Comparison of ENCODE assay signal across 32 cellular contexts in genomic region chr9:7166074-7166473, GRCh38.
"Had no signal": no experiment of that assay in that cellular context is flagged by ENCODE, and none has a peak within 500 bp of the region (broad histone marks: within the 10 kb centered on the region; RNA-seq: fewer than 3 reads in every experiment).

No MANE protein-coding gene starts in this region.

- H3K9me3 Mint-ChIP-seq: activated CD4-positive, alpha-beta memory T cell treated with anti-CD3 and anti-CD28 coated beads for 36 hours; activated CD4-positive, alpha-beta T cell treated with anti-CD3 and anti-CD28 coated beads, Interleukin-2, amount 10 ng/mL, durations not matched to agents 24 days and 14 days; activated naive CD4-positive, alpha-beta T cell treated with anti-CD3 and anti-CD28 coated beads, Interleukin-2, amount 10 ng/mL, durations not matched to agents 7 days and 5 days; activated naive CD4-positive, alpha-beta T cell treated with anti-CD3 and anti-CD28 coated beads, Interleukin-2, amount 50 U/mL, for 72 hours; activated naive CD8-positive, alpha-beta T cell treated with anti-CD3 and anti-CD28 coated beads, Interleukin-2, amount 10 ng/mL, durations not matched to agents 7 days and 5 days; activated T-helper 1 cell treated with anti-CD3 and anti-CD28 coated beads, Interleukin-12 subunit alpha, Interleukin-12 subunit beta, Interleukin-2, Interleukin-4 antibody, amounts not matched to agents 30 ng/mL and 10 ng/mL and 1 ng/mL, durations not matched to agents 14 hours and 24 hours and 36 hours; dendritic cell treated with granulocyte-macrophage colony-stimulating factor and Interleukin-4, amounts not matched to agents 40 ng/mL and 50 ng/mL, for 4 days; endodermal cell had no signal

- H3K4me1 Mint-ChIP-seq: activated CD4-positive, alpha-beta T cell treated with anti-CD3 and anti-CD28 coated beads for 36 hours; activated CD8-positive, alpha-beta memory T cell treated with anti-CD3 and anti-CD28 coated beads, Interleukin-2, amount 10 ng/mL, durations not matched to agents 7 days and 5 days; activated naive CD8-positive, alpha-beta T cell treated with anti-CD3 and anti-CD28 coated beads, Interleukin-2, amount 10 ng/mL, durations not matched to agents 7 days and 5 days had no signal

- H3K9me3 ChIP-seq: esophagus squamous epithelium, gastroesophageal sphincter had no signal

- ATAC-seq: activated CD4-positive, alpha-beta T cell treated with anti-CD3 and anti-CD28 coated beads for 36 hours; activated CD8-positive, alpha-beta memory T cell treated with anti-CD3 and anti-CD28 coated beads, Interleukin-2, amount 10 ng/mL, durations not matched to agents 7 days and 5 days; activated CD8-positive, alpha-beta T cell treated with anti-CD3 and anti-CD28 coated beads, Interleukin-2, amount 10 ng/mL, durations not matched to agents 7 days and 5 days; activated naive CD4-positive, alpha-beta T cell treated with anti-CD3 and anti-CD28 coated beads, Interleukin-2, amount 50 U/mL, for 72 hours; gastroesophageal sphincter had no signal

- H3K27me3 ChIP-seq: brain microvascular endothelial cell, dorsolateral prefrontal cortex, esophagus squamous epithelium, gastroesophageal sphincter had no signal

- H3K4me1 ChIP-seq: esophagus squamous epithelium, gastroesophageal sphincter had no signal

- H3K4me3 Mint-ChIP-seq: activated CD4-positive, alpha-beta memory T cell treated with anti-CD3 and anti-CD28 coated beads for 36 hours; activated CD4-positive, alpha-beta T cell treated with anti-CD3 and anti-CD28 coated beads for 36 hours; activated CD4-positive, alpha-beta T cell treated with anti-CD3 and anti-CD28 coated beads, Interleukin-2, amount 10 ng/mL, durations not matched to agents 24 days and 14 days; activated CD8-positive, alpha-beta memory T cell treated with anti-CD3 and anti-CD28 coated beads, Interleukin-2, amount 10 ng/mL, durations not matched to agents 7 days and 5 days; activated CD8-positive, alpha-beta T cell treated with anti-CD3 and anti-CD28 coated beads, Interleukin-2, amount 10 ng/mL, durations not matched to agents 7 days and 5 days; activated naive CD4-positive, alpha-beta T cell treated with anti-CD3 and anti-CD28 coated beads, Interleukin-2, amount 10 ng/mL, durations not matched to agents 7 days and 5 days; activated naive CD8-positive, alpha-beta T cell treated with anti-CD3 and anti-CD28 coated beads, Interleukin-2, amount 10 ng/mL, durations not matched to agents 7 days and 5 days; activated T-helper 1 cell treated with anti-CD3 and anti-CD28 coated beads, Interleukin-12 subunit alpha, Interleukin-12 subunit beta, Interleukin-2, Interleukin-4 antibody, amounts not matched to agents 30 ng/mL and 10 ng/mL and 1 ng/mL, durations not matched to agents 14 hours and 24 hours and 36 hours; dendritic cell treated with granulocyte-macrophage colony-stimulating factor and Interleukin-4, amounts not matched to agents 40 ng/mL and 50 ng/mL, for 4 days; endodermal cell had no signal

- H3K36me3 ChIP-seq: brain microvascular endothelial cell had no signal

- H3K27ac ChIP-seq: brain microvascular endothelial cell, coronary artery, dorsolateral prefrontal cortex, esophagus squamous epithelium, gastroesophageal sphincter had no signal

- H3K4me3 ChIP-seq: coronary artery, dorsolateral prefrontal cortex, esophagus squamous epithelium, gastroesophageal sphincter had no signal

- H3K27ac Mint-ChIP-seq: activated CD4-positive, alpha-beta memory T cell treated with anti-CD3 and anti-CD28 coated beads for 36 hours; activated CD4-positive, alpha-beta T cell treated with anti-CD3 and anti-CD28 coated beads for 36 hours; activated CD4-positive, alpha-beta T cell treated with anti-CD3 and anti-CD28 coated beads, Interleukin-2, amount 10 ng/mL, durations not matched to agents 24 days and 14 days; activated CD8-positive, alpha-beta memory T cell treated with anti-CD3 and anti-CD28 coated beads, Interleukin-2, amount 10 ng/mL, durations not matched to agents 7 days and 5 days; activated CD8-positive, alpha-beta T cell treated with anti-CD3 and anti-CD28 coated beads, Interleukin-2, amount 10 ng/mL, durations not matched to agents 7 days and 5 days; activated naive CD4-positive, alpha-beta T cell treated with anti-CD3 and anti-CD28 coated beads, Interleukin-2, amount 10 ng/mL, durations not matched to agents 7 days and 5 days; activated naive CD4-positive, alpha-beta T cell treated with anti-CD3 and anti-CD28 coated beads, Interleukin-2, amount 50 U/mL, for 72 hours; activated naive CD8-positive, alpha-beta T cell treated with anti-CD3 and anti-CD28 coated beads, Interleukin-2, amount 10 ng/mL, durations not matched to agents 7 days and 5 days; activated T-helper 1 cell treated with anti-CD3 and anti-CD28 coated beads, Interleukin-12 subunit alpha, Interleukin-12 subunit beta, Interleukin-2, Interleukin-4 antibody, amounts not matched to agents 30 ng/mL and 10 ng/mL and 1 ng/mL, durations not matched to agents 14 hours and 24 hours and 36 hours; dendritic cell treated with granulocyte-macrophage colony-stimulating factor and Interleukin-4, amounts not matched to agents 40 ng/mL and 50 ng/mL, for 4 days; endodermal cell had no signal

- FAIRE-seq: astrocyte had no signal

- DNase-seq: activated CD4-positive, alpha-beta memory T cell treated with anti-CD3 and anti-CD28 coated beads for 36 hours; activated CD4-positive, alpha-beta T cell treated with anti-CD3 and anti-CD28 coated beads for 36 hours; activated CD4-positive, alpha-beta T cell treated with anti-CD3 and anti-CD28 coated beads, Interleukin-2, amount 10 ng/mL, durations not matched to agents 24 days and 14 days; activated CD4-positive, CD25-positive, alpha-beta regulatory T cell; activated CD4-positive, CD25-positive, alpha-beta regulatory T cell treated with anti-CD3 and anti-CD28 coated beads, Interleukin-2, amount 50 U/mL, for 72 hours; activated CD8-positive, alpha-beta memory T cell treated with anti-CD3 and anti-CD28 coated beads, Interleukin-2, amount 10 ng/mL, durations not matched to agents 7 days and 5 days; activated CD8-positive, alpha-beta memory T cell treated with anti-CD3 and anti-CD28 coated beads, Interleukin-2, amount 50 U/mL, for 4 hours; activated CD8-positive, alpha-beta T cell treated with anti-CD3 and anti-CD28 coated beads, Interleukin-2, amount 10 ng/mL, durations not matched to agents 7 days and 5 days; activated gamma-delta T cell; activated naive CD4-positive, alpha-beta T cell; activated naive CD4-positive, alpha-beta T cell treated with anti-CD3 and anti-CD28 coated beads, Interleukin-2, amount 10 ng/mL, durations not matched to agents 7 days and 5 days; activated naive CD8-positive, alpha-beta T cell treated with anti-CD3 and anti-CD28 coated beads, Interleukin-2, amount 10 ng/mL, durations not matched to agents 7 days and 5 days; activated T-cell treated with anti-CD3 and anti-CD28 coated beads, Interleukin-2, amount 50 U/mL, for 1 hour; activated T-cell treated with anti-CD3 and anti-CD28 coated beads, Interleukin-2, amount 50 U/mL, for 48 hours; amniotic stem cell; anterior cingulate cortex; brain microvascular endothelial cell; caudate nucleus; dorsolateral prefrontal cortex; effector memory CD4-positive, alpha-beta T cell; endodermal cell; esophagus squamous epithelium; foreskin melanocyte; T-helper 1 cell; T-helper 2 cell; T-helper 9 cell had no signal

- H3K27me3 Mint-ChIP-seq: activated CD4-positive, alpha-beta memory T cell treated with anti-CD3 and anti-CD28 coated beads for 36 hours; activated CD4-positive, alpha-beta T cell treated with anti-CD3 and anti-CD28 coated beads for 36 hours; activated CD4-positive, alpha-beta T cell treated with anti-CD3 and anti-CD28 coated beads, Interleukin-2, amount 10 ng/mL, durations not matched to agents 24 days and 14 days; activated CD8-positive, alpha-beta memory T cell treated with anti-CD3 and anti-CD28 coated beads, Interleukin-2, amount 10 ng/mL, durations not matched to agents 7 days and 5 days; activated naive CD4-positive, alpha-beta T cell treated with anti-CD3 and anti-CD28 coated beads, Interleukin-2, amount 10 ng/mL, durations not matched to agents 7 days and 5 days; activated naive CD8-positive, alpha-beta T cell treated with anti-CD3 and anti-CD28 coated beads, Interleukin-2, amount 10 ng/mL, durations not matched to agents 7 days and 5 days; dendritic cell treated with granulocyte-macrophage colony-stimulating factor and Interleukin-4, amounts not matched to agents 40 ng/mL and 50 ng/mL, for 4 days had no signal
